13 cellular contexts compared by ENCODE assay signal in genomic region chr10:28914721-28915120, GRCh38.
"Had no signal": no experiment of that assay in that cellular context is flagged by ENCODE, and none has a peak within 500 bp of the region (broad histone marks: within the 10 kb centered on the region; RNA-seq: fewer than 3 reads in every experiment).

No MANE protein-coding gene starts in this region.

- H3K27me3 ChIP-seq: testis, upper lobe of right lung had no signal

- ATAC-seq: activated T-helper 17 cell treated with anti-CD3 and anti-CD28 coated beads, Interleukin-2, amount 50 U/mL, for 72 hours; stimulated activated naive CD8-positive, alpha-beta T cell treated with anti-CD3 and anti-CD28 coated beads, Interleukin-15, amount 100 ng/mL, for 72 hours had no signal

- H3K27ac ChIP-seq: dorsolateral prefrontal cortex, esophagus squamous epithelium, testis, upper lobe of right lung had no signal

- DNase-seq: activated B cell treated with CpG ODN at 0.5 μM for 24 hours; activated CD4-positive, alpha-beta T cell treated with anti-CD3 and anti-CD28 coated beads, Interleukin-2, amount 10 ng/mL, durations not matched to agents 7 days and 5 days; activated naive CD4-positive, alpha-beta T cell treated with anti-CD3 and anti-CD28 coated beads, Interleukin-2, amount 10 ng/mL, durations not matched to agents 7 days and 5 days; activated T-cell treated with anti-CD3 and anti-CD28 coated beads for 4 hours; cerebellar nuclear complex; dorsolateral prefrontal cortex; esophagus squamous epithelium; stimulated activated CD4-positive, alpha-beta T cell treated with anti-CD3 and anti-CD28 coated beads, Interleukin-15, amount 100 ng/mL, for 24 hours; stimulated activated CD4-positive, alpha-beta T cell treated with anti-CD3 and anti-CD28 coated beads, Interleukin-4, amount 100 ng/mL, for 4 hours; stimulated activated naive CD8-positive, alpha-beta T cell treated with anti-CD3 and anti-CD28 coated beads, Interleukin-15, amount 100 ng/mL, for 72 hours; testis; upper lobe of right lung had no signal

- H3K36me3 ChIP-seq: esophagus squamous epithelium, upper lobe of right lung had no signal

- H3K4me1 ChIP-seq: testis, upper lobe of right lung had no signal

- H3K9me3 ChIP-seq: esophagus squamous epithelium, testis, upper lobe of right lung had no signal

- H3K4me3 ChIP-seq: dorsolateral prefrontal cortex, esophagus squamous epithelium, testis, upper lobe of right lung had no signal
